In genomic region chr10:132352462-132353308, GRCh38 we compare ENCODE assay signal across 2 cellular contexts.
A peak's percentile ranks its signal among the peaks of the same experiment; 100 is the strongest.
TF ChIP-seq lines count a peak whose summit lies in the region.

No MANE protein-coding gene starts in this region.

TF ChIP-seq in A549, 52 proteins besides CTCF, POLR2A, EP300 and RAD21:
- TF ChIP-seq SMC3 (IDR thresholded peaks at IDR 0.05): peak; percentile 86
TF ChIP-seq in A549: peak in this region for 1; not testable (repeated sequence) for 51.

TF ChIP-seq in HepG2, 621 proteins besides CTCF, POLR2A, EP300 and RAD21:
- 0 out of 4 replicates have a peak, but pooled peaks of 1 of the 2 experiments have one; percentile 46 for TF ChIP-seq HMGXB4 (CRISPR knock-in tag; IDR thresholded peaks at IDR 0.05; ENCODE audit: borderline replicate concordance in 1 of 2, low read depth in 1 of 2)
- 0 out of 2 replicates have a peak, but pooled peaks have one; percentile 22 for TF ChIP-seq CCDC6 (CRISPR knock-in tag; IDR thresholded peaks at IDR 0.05)
- peak; percentile 86 for TF ChIP-seq STAG1 (CRISPR knock-in tag; IDR thresholded peaks at IDR 0.05)
- peak; percentile 48; the same call in 1 of the 2 replicates for TF ChIP-seq KDM2A (CRISPR knock-in tag; IDR thresholded peaks at IDR 0.05; ENCODE audit: borderline replicate concordance, low read depth)
- peak; percentile 36; the same call in 1 of the 2 replicates for TF ChIP-seq GABPB1 (CRISPR knock-in tag; IDR thresholded peaks at IDR 0.05)
- peak; percentile 44; the same call in 1 of the 2 replicates for TF ChIP-seq ZFY (CRISPR knock-in tag; IDR thresholded peaks at IDR 0.05)
- 0 out of 2 replicates have a peak, but pooled peaks have one; percentile 25 for TF ChIP-seq UBTF (CRISPR knock-in tag; IDR thresholded peaks at IDR 0.05)
- TF ChIP-seq ZNF687 (CRISPR knock-in tag; IDR thresholded peaks at IDR 0.05): peak; percentile 54
- peak; percentile 30; the same call in 1 of the 2 replicates for TF ChIP-seq ZFX (CRISPR knock-in tag; IDR thresholded peaks at IDR 0.05; ENCODE audit: low read depth)
- TF ChIP-seq NFKB2 (CRISPR knock-in tag; IDR thresholded peaks at IDR 0.05; ENCODE audit: borderline replicate concordance): 0 out of 2 replicates have a peak, but pooled peaks have one; percentile 41
- 0 out of 2 replicates have a peak, but pooled peaks have one; percentile 42 for TF ChIP-seq AHR (CRISPR knock-in tag; IDR thresholded peaks at IDR 0.05)
- peak; percentile 75 for TF ChIP-seq SMC3 (IDR thresholded peaks at IDR 0.05; ENCODE audit: low read length)
- TF ChIP-seq MYC (CRISPR knock-in tag; IDR thresholded peaks at IDR 0.05; ENCODE audit: borderline replicate concordance): peak; percentile 20; the same call in 1 of the 2 replicates
